ENCODE assay signal across 26 cellular contexts in the genomic region with DNA sequence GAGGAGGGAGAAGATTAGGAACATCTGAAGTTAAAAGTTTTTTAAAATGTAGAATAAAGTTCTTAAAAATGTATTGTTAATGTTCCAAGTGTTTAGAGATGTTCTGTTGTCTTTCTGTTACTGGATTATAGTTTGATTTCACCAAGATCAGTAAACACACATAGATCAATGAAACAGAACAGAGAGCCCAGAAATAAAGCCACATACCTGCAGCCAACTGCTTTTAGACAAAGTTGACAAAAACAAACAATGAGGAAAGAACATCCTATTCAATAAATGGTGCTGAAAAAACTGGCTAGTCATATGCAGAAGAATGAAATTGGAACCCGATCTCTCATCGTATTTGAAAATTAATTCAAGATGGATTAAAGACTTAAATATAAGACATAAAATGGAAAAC.
DNase-seq lines count a peak whose midpoint lies in the region; ATAC-seq, FAIRE-seq and TF ChIP-seq lines count a peak whose summit lies in the region.
"Had no signal": no experiment of that assay in that cellular context is flagged by ENCODE, and none has a peak within 500 bp of the region (broad histone marks: within the 10 kb centered on the region; RNA-seq: fewer than 3 reads in every experiment).

No MANE protein-coding gene starts in this region.

- FAIRE-seq in A549 (lab: Jason Lieb, UNC) (peak; percentile 93), astrocyte (lab: Jason Lieb, UNC) (peak; percentile 45), kidney (lab: Jason Lieb, UNC) (peak; percentile 15)
- FAIRE-seq: GM12878, GM12892, GM18507 had no signal

- H3K4me3 Mint-ChIP-seq in astrocyte (ENCODE audit: unreplicated experiment), result no peak overlapping the region
- H3K4me3 Mint-ChIP-seq: CD14-positive monocyte; CD4-positive, alpha-beta memory T cell; CD4-positive, CD25-positive, alpha-beta regulatory T cell; CD8-positive, alpha-beta memory T cell had no signal

- H3K4me3 ChIP-seq in A549 (no peak overlapping the region), astrocyte (ENCODE audit: insufficient read depth, low read depth, low read length) (no peak overlapping the region), kidney (ENCODE audit: low read length in 2 of 2) (no peak overlapping the region), right lobe of liver (no peak overlapping the region), gastroesophageal sphincter (no peak overlapping the region)
- H3K4me3 ChIP-seq: BLaER1, GM12878 had no signal

- no peak for TF ChIP-seq RAD21 in A549 (conservative IDR thresholded peaks at IDR 0.05 in 1 of 2, IDR thresholded peaks at IDR 0.05 in 1 of 2)

- no peaks in the 10 kb centered on the region for H3K79me2 ChIP-seq in astrocyte (ENCODE audit: insufficient read depth, low read length)

- no peak for TF ChIP-seq CTCF in A549 (IDR thresholded peaks at IDR 0.05)
- TF ChIP-seq CTCF in astrocyte (IDR thresholded peaks at IDR 0.05; ENCODE audit: insufficient read depth, low read depth, low read length), result no peak
- TF ChIP-seq CTCF in kidney (IDR thresholded peaks at IDR 0.05; ENCODE audit: borderline replicate concordance, extremely low read depth, insufficient read depth), result no peak
- TF ChIP-seq CTCF in right lobe of liver (IDR thresholded peaks at IDR 0.05), result no peak
- no peak for TF ChIP-seq CTCF in gastroesophageal sphincter (IDR thresholded peaks at IDR 0.05)

- CTCF ChIA-PET in A549 (lab: Yijun Ruan, JAX), result no interaction called here

- no peak for ATAC-seq in A549
- peak; percentile 54 to 58 (median 55) for ATAC-seq in right lobe of liver
- ATAC-seq in gastroesophageal sphincter, result no peak
- ATAC-seq: GM12878 had no signal

- no peaks in the 10 kb centered on the region for H3K36me3 ChIP-seq in astrocyte (ENCODE audit: insufficient read depth, low read length)
- H3K36me3 ChIP-seq in kidney (ENCODE audit: control insufficient read depth in 1 of 2, insufficient read depth in 2 of 2, low read length in 2 of 2), result no peaks in the 10 kb centered on the region
- no peaks in the 10 kb centered on the region for H3K36me3 ChIP-seq in right lobe of liver
- no peaks in the 10 kb centered on the region for H3K36me3 ChIP-seq in gastroesophageal sphincter
- H3K36me3 ChIP-seq: BE2C, BLaER1 had no signal

- no peak for TF ChIP-seq POLR2A in A549 (IDR thresholded peaks at IDR 0.05; ENCODE audit: low read length)
- no peak for TF ChIP-seq POLR2A in right lobe of liver (IDR thresholded peaks at IDR 0.05)
- TF ChIP-seq POLR2A in gastroesophageal sphincter (IDR thresholded peaks at IDR 0.05), result no peak

- intact Hi-C loops in kidney (cut with DNase I) (no loop called here), right lobe of liver (cut with DNase I) (no loop called here)

- no peak overlapping the region for H3K27ac Mint-ChIP-seq in astrocyte (ENCODE audit: unreplicated experiment)
- H3K27ac Mint-ChIP-seq: CD14-positive monocyte; CD4-positive, alpha-beta memory T cell; CD4-positive, CD25-positive, alpha-beta regulatory T cell; CD8-positive, alpha-beta memory T cell had no signal

- no peak for DNase-seq in A549 (ENCODE audit: low read depth in 1 of 2, low spot score in 1 of 2)
- DNase-seq in astrocyte (ENCODE audit: low read depth), result no peak
- DNase-seq in kidney, result no peak
- DNase-seq in right lobe of liver, result no peak
- DNase-seq in nucleus accumbens (lab: John Stamatoyannopoulos, UW), result no peak
- no peak for DNase-seq in 8988T
- DNase-seq: ACHN; BE2C; C1 segment of cervical spinal cord; CD4-positive, alpha-beta memory T cell; CD4-positive, CD25-positive, alpha-beta regulatory T cell; CD8-positive, alpha-beta memory T cell; COR-L47; DMS 273 treated with DMSO at 0.1 percent for 48 hours; DMS153; DMS53; DMS79; DND-41; EL; GDM1 had no signal

- H3K36me3 Mint-ChIP-seq in astrocyte (ENCODE audit: low read depth, unreplicated experiment), result no peaks in the 10 kb centered on the region
- H3K36me3 Mint-ChIP-seq: CD14-positive monocyte; CD4-positive, alpha-beta memory T cell; CD4-positive, CD25-positive, alpha-beta regulatory T cell; CD8-positive, alpha-beta memory T cell had no signal

- H3K9ac ChIP-seq in astrocyte (ENCODE audit: low read length) (no peak overlapping the region), kidney (ENCODE audit: low read length in 2 of 2) (no peak overlapping the region)
- H3K9ac ChIP-seq: BLaER1 had no signal

- H3K27me3 Mint-ChIP-seq in astrocyte (ENCODE audit: low read depth, unreplicated experiment), result no peaks in the 10 kb centered on the region
- H3K27me3 Mint-ChIP-seq: CD4-positive, alpha-beta memory T cell; CD4-positive, CD25-positive, alpha-beta regulatory T cell; CD8-positive, alpha-beta memory T cell had no signal

- no peaks in the 10 kb centered on the region for H3K27me3 ChIP-seq in astrocyte (ENCODE audit: insufficient read depth, low read length)
- H3K27me3 ChIP-seq in right lobe of liver, result no peaks in the 10 kb centered on the region
- H3K27me3 ChIP-seq in gastroesophageal sphincter, result no peaks in the 10 kb centered on the region
- H3K27me3 ChIP-seq: BE2C had no signal

- H3K9me3 ChIP-seq in A549, result no peaks in the 10 kb centered on the region
- no peaks in the 10 kb centered on the region for H3K9me3 ChIP-seq in astrocyte (ENCODE audit: insufficient read depth, low read depth, low read length)
- no peaks in the 10 kb centered on the region for H3K9me3 ChIP-seq in kidney (ENCODE audit: control insufficient read depth in 1 of 2, low read length in 2 of 2)
- H3K9me3 ChIP-seq in right lobe of liver, result no peaks in the 10 kb centered on the region
- no peaks in the 10 kb centered on the region for H3K9me3 ChIP-seq in gastroesophageal sphincter
- H3K9me3 ChIP-seq: BE2C, BLaER1 had no signal

- H3K4me2 ChIP-seq in A549 (no peak overlapping the region), astrocyte (ENCODE audit: low read length) (no peak overlapping the region)
- H3K4me2 ChIP-seq: BLaER1 had no signal

- WGBS in A549 (ENCODE audit: missing lambda C conversion rate), result 91% methylated on average over 2 of the region's 2 CpGs
- 58% methylated on average over 2 of the region's 2 CpGs for WGBS in right lobe of liver (ENCODE audit: insufficient coverage, low coverage, low lambda C conversion rate, missing lambda C conversion rate)
- 90 to 94% methylated on average over 2 of the region's 2 CpGs for WGBS in gastroesophageal sphincter (ENCODE audit: low coverage in 1 of 2), 2 donors

- H3K4me1 ChIP-seq in A549, result no peaks in the 10 kb centered on the region
- no peaks in the 10 kb centered on the region for H3K4me1 ChIP-seq in astrocyte (ENCODE audit: insufficient read depth, low read length)
- no peaks in the 10 kb centered on the region for H3K4me1 ChIP-seq in kidney (ENCODE audit: control insufficient read depth in 1 of 2, insufficient read depth in 1 of 2, low read depth in 1 of 2, low read length in 2 of 2)
- H3K4me1 ChIP-seq in right lobe of liver, result no peaks in the 10 kb centered on the region
- no peaks in the 10 kb centered on the region for H3K4me1 ChIP-seq in gastroesophageal sphincter
- H3K4me1 ChIP-seq: BE2C, BLaER1 had no signal

- H3K4me1 Mint-ChIP-seq in astrocyte (ENCODE audit: low read depth, unreplicated experiment), result no peaks in the 10 kb centered on the region
- H3K4me1 Mint-ChIP-seq: CD14-positive monocyte; CD4-positive, alpha-beta memory T cell; CD4-positive, CD25-positive, alpha-beta regulatory T cell; CD8-positive, alpha-beta memory T cell had no signal

- no peak for TF ChIP-seq EP300 in A549 (IDR thresholded peaks at IDR 0.05)
- TF ChIP-seq EP300 in gastroesophageal sphincter (IDR thresholded peaks at IDR 0.05), result no peak

- H3K27ac ChIP-seq in A549 (no peak overlapping the region), astrocyte (ENCODE audit: low read depth, low read length) (no peak overlapping the region), kidney (ENCODE audit: low read depth in 2 of 2, low read length in 2 of 2) (no peak overlapping the region), right lobe of liver (no peak overlapping the region), gastroesophageal sphincter (no peak overlapping the region)
- H3K27ac ChIP-seq: BLaER1 had no signal

- POLR2A ChIA-PET in A549 (lab: Yijun Ruan, JAX), result no interaction called here

- no peaks in the 10 kb centered on the region for H3K9me3 Mint-ChIP-seq in astrocyte (ENCODE audit: unreplicated experiment)
- H3K9me3 Mint-ChIP-seq: CD4-positive, alpha-beta memory T cell had no signal

- no peak overlapping the region for H2AFZ ChIP-seq in astrocyte (ENCODE audit: low read depth, low read length)

- H4K20me1 ChIP-seq in astrocyte (ENCODE audit: insufficient read depth, low read length), result no peaks in the 10 kb centered on the region
- H4K20me1 ChIP-seq: BLaER1 had no signal

TF ChIP-seq in A549, 52 proteins besides CTCF, POLR2A, EP300 and RAD21:
- TF ChIP-seq ZFP36 (IDR thresholded peaks at IDR 0.05; ENCODE audit: borderline replicate concordance, partially characterized antibody) (no peak), TFCP2L1 (CRISPR knock-in tag; IDR thresholded peaks at IDR 0.05) (no peak), HOXA7 (CRISPR knock-in tag; IDR thresholded peaks at IDR 0.05) (no peak), NPAS2 (CRISPR knock-in tag; IDR thresholded peaks at IDR 0.05; ENCODE audit: borderline replicate concordance) (no peak), HOXB5 (CRISPR knock-in tag; IDR thresholded peaks at IDR 0.05) (no peak), CHD2 (IDR thresholded peaks at IDR 0.05; ENCODE audit: low read length, partially characterized antibody) (no peak), SREBF2 (IDR thresholded peaks at IDR 0.05) (no peak)
- TF ChIP-seq, protein P1, sequence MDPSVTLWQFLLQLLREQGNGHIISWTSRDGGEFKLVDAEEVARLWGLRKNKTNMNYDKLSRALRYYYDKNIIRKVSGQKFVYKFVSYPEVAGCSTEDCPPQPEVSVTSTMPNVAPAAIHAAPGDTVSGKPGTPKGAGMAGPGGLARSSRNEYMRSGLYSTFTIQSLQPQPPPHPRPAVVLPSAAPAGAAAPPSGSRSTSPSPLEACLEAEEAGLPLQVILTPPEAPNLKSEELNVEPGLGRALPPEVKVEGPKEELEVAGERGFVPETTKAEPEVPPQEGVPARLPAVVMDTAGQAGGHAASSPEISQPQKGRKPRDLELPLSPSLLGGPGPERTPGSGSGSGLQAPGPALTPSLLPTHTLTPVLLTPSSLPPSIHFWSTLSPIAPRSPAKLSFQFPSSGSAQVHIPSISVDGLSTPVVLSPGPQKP (IDR thresholded peaks at IDR 0.05; ENCODE audit: low read depth, low read length), result no peak

Comparison
In these comparisons a context has a peak if more than half of its experiments do, and no peak if none do; other contexts are left out.
1. ATAC-seq: peak in right lobe of liver (4 of 4); none in A549 (0 of 2) and gastroesophageal sphincter (single experiment).